ENCODE assay signal across 25 cellular contexts in genomic region chr3:125232394-125232793, GRCh38. TPM values are rescaled to one million over a fixed set of nuclear protein-coding genes. Genes with fewer than 3 reads are reported as not detected.
DNase-seq lines count a peak whose midpoint lies in the region; ATAC-seq, FAIRE-seq and TF ChIP-seq lines count a peak whose summit lies in the region.
"Had no signal": no experiment of that assay in that cellular context is flagged by ENCODE, and none has a peak within 500 bp of the region (broad histone marks: within the 10 kb centered on the region; RNA-seq: fewer than 3 reads in every experiment).

No MANE protein-coding gene starts in this region.

- H4K91ac ChIP-seq in mesenchymal stem cell (ENCODE audit: low read length): no peak overlapping the region

- peaks cover 29% of the 10 kb centered on the region for H3K4me1 Mint-ChIP-seq in activated CD8-positive, alpha-beta T cell treated with anti-CD3 and anti-CD28 coated beads for 36 hours (ENCODE audit: low read depth)
- no peaks in the 10 kb centered on the region for H3K4me1 Mint-ChIP-seq in activated CD8-positive, alpha-beta T cell treated with anti-CD3 and anti-CD28 coated beads, Interleukin-2, amount 10 ng/mL, durations not matched to agents 7 days and 5 days (ENCODE audit: low read depth)
- H3K4me1 Mint-ChIP-seq in activated naive CD8-positive, alpha-beta T cell treated with anti-CD3 and anti-CD28 coated beads, Interleukin-2, amount 50 U/mL, for 24 hours: peaks cover 23% of the 10 kb centered on the region

- TF ChIP-seq POLR2A in GM12891 (IDR thresholded peaks at IDR 0.05; ENCODE audit: low read depth, low read length) (no peak), transverse colon (IDR thresholded peaks at IDR 0.05) (no peak)

- no peak overlapping the region for H3K9ac ChIP-seq in mesenchymal stem cell (ENCODE audit: low read length)

- no peak overlapping the region for H3K18ac ChIP-seq in mesenchymal stem cell (ENCODE audit: low read depth in 1 of 2, low read length in 2 of 2)

- H3K27ac Mint-ChIP-seq in activated CD8-positive, alpha-beta T cell treated with anti-CD3 and anti-CD28 coated beads for 36 hours: peak overlapping the region; percentile 44
- no peak overlapping the region for H3K27ac Mint-ChIP-seq in activated CD8-positive, alpha-beta T cell treated with anti-CD3 and anti-CD28 coated beads, Interleukin-2, amount 10 ng/mL, durations not matched to agents 7 days and 5 days
- peak overlapping the region; percentile 34 for H3K27ac Mint-ChIP-seq in activated naive CD8-positive, alpha-beta T cell treated with anti-CD3 and anti-CD28 coated beads, Interleukin-2, amount 50 U/mL, for 24 hours
- H3K27ac Mint-ChIP-seq: activated CD4-positive, alpha-beta T cell treated with anti-CD3 and anti-CD28 coated beads, Interleukin-2, amount 10 ng/mL, durations not matched to agents 7 days and 5 days; CD8-positive, alpha-beta memory T cell; progenitor cell of endocrine pancreas had no signal

- no peak overlapping the region for H2BK5ac ChIP-seq in mesenchymal stem cell (ENCODE audit: low read depth, low read length, poor library complexity, severe bottlenecking)

- DNase-seq in activated CD8-positive, alpha-beta T cell treated with anti-CD3 and anti-CD28 coated beads for 36 hours: no peak
- no peak for DNase-seq in activated CD8-positive, alpha-beta T cell treated with anti-CD3 and anti-CD28 coated beads, Interleukin-2, amount 10 ng/mL, durations not matched to agents 7 days and 5 days
- DNase-seq in GM12891 (ENCODE audit: insufficient read length, low spot score): no peak
- DNase-seq in activated naive CD8-positive, alpha-beta T cell treated with anti-CD3 and anti-CD28 coated beads, Interleukin-2, amount 50 U/mL, for 24 hours: no peak
- no peak for DNase-seq in mesenchymal stem cell
- DNase-seq in transverse colon: no peak
- DNase-seq in GM13977 (ENCODE audit: low spot score): no peak
- DNase-seq: activated CD4-positive, alpha-beta T cell treated with anti-CD3 and anti-CD28 coated beads, Interleukin-2, amount 10 ng/mL, durations not matched to agents 7 days and 5 days; activated effector memory CD4-positive, alpha-beta T cell treated with Interleukin-2 at 50 U/mL for 16 hours; BE2C; CD8-positive, alpha-beta memory T cell; DMS153; effector CD4-positive, alpha-beta T cell; erythroblast; heart right ventricle; lower lobe of right lung; NCI-H1694; stimulated activated naive CD4-positive, alpha-beta T cell treated with Interleukin-2 at 50 U/mL for 16 hours had no signal

- H3K79me1 ChIP-seq in mesenchymal stem cell (replicated peaks; ENCODE audit: low read length, poor library complexity, severe bottlenecking): peaks cover 10% of the 10 kb centered on the region

- H2BK15ac ChIP-seq in mesenchymal stem cell (ENCODE audit: low read depth, poor library complexity, severe bottlenecking): no peak overlapping the region

- no peaks in the 10 kb centered on the region for H3K27me3 Mint-ChIP-seq in activated CD8-positive, alpha-beta T cell treated with anti-CD3 and anti-CD28 coated beads for 36 hours
- H3K27me3 Mint-ChIP-seq in activated CD8-positive, alpha-beta T cell treated with anti-CD3 and anti-CD28 coated beads, Interleukin-2, amount 10 ng/mL, durations not matched to agents 7 days and 5 days (ENCODE audit: low read depth): no peaks in the 10 kb centered on the region
- H3K27me3 Mint-ChIP-seq in activated naive CD8-positive, alpha-beta T cell treated with anti-CD3 and anti-CD28 coated beads, Interleukin-2, amount 50 U/mL, for 24 hours: no peaks in the 10 kb centered on the region
- H3K27me3 Mint-ChIP-seq: activated CD4-positive, alpha-beta T cell treated with anti-CD3 and anti-CD28 coated beads, Interleukin-2, amount 10 ng/mL, durations not matched to agents 7 days and 5 days; CD8-positive, alpha-beta memory T cell; progenitor cell of endocrine pancreas had no signal

- no peak for ATAC-seq in activated CD8-positive, alpha-beta T cell treated with anti-CD3 and anti-CD28 coated beads for 36 hours
- no peak for ATAC-seq in activated CD8-positive, alpha-beta T cell treated with anti-CD3 and anti-CD28 coated beads, Interleukin-2, amount 10 ng/mL, durations not matched to agents 7 days and 5 days
- ATAC-seq in activated naive CD8-positive, alpha-beta T cell treated with anti-CD3 and anti-CD28 coated beads, Interleukin-2, amount 50 U/mL, for 24 hours: no peak
- no peak for ATAC-seq in GM18502 (IDR thresholded peaks at IDR 0.05; ENCODE audit: poor library complexity, unreplicated experiment)
- ATAC-seq: heart right ventricle, lower lobe of right lung, sciatic nerve had no signal

- TF ChIP-seq EP300 in transverse colon (IDR thresholded peaks at IDR 0.05; ENCODE audit: low read depth): no peak

- H3K4me2 ChIP-seq in mesenchymal stem cell (ENCODE audit: low read length, poor library complexity, severe bottlenecking): no peak overlapping the region

- H3K27ac ChIP-seq in mesenchymal stem cell (ENCODE audit: low read length, poor library complexity, severe bottlenecking) (peak overlapping the region; percentile 10), transverse colon (no peak overlapping the region)
- H3K27ac ChIP-seq: heart right ventricle, lower lobe of right lung had no signal

- H4K8ac ChIP-seq in mesenchymal stem cell (ENCODE audit: low read length): no peak overlapping the region

- no peak for FAIRE-seq in GM12891 (lab: Jason Lieb, UNC)
- FAIRE-seq: A549, colon, H1 had no signal

- WGBS in mesenchymal stem cell: 97% methylated on average over 3 of the region's 3 CpGs
- 88 to 100% methylated on average over 2 to 3 of the region's 3 CpGs for WGBS in transverse colon (ENCODE audit: low coverage in 1 of 2), 2 donors

- H3K9me3 Mint-ChIP-seq in activated CD8-positive, alpha-beta T cell treated with anti-CD3 and anti-CD28 coated beads for 36 hours: peaks cover 3% of the 10 kb centered on the region
- H3K9me3 Mint-ChIP-seq in activated CD8-positive, alpha-beta T cell treated with anti-CD3 and anti-CD28 coated beads, Interleukin-2, amount 10 ng/mL, durations not matched to agents 7 days and 5 days (ENCODE audit: insufficient read depth): no peaks in the 10 kb centered on the region
- peaks cover 10% of the 10 kb centered on the region for H3K9me3 Mint-ChIP-seq in activated naive CD8-positive, alpha-beta T cell treated with anti-CD3 and anti-CD28 coated beads, Interleukin-2, amount 50 U/mL, for 24 hours
- H3K9me3 Mint-ChIP-seq: CD8-positive, alpha-beta memory T cell; neural crest cell had no signal

- no peak overlapping the region for H3K4me3 Mint-ChIP-seq in activated CD8-positive, alpha-beta T cell treated with anti-CD3 and anti-CD28 coated beads for 36 hours
- H3K4me3 Mint-ChIP-seq in activated CD8-positive, alpha-beta T cell treated with anti-CD3 and anti-CD28 coated beads, Interleukin-2, amount 10 ng/mL, durations not matched to agents 7 days and 5 days: no peak overlapping the region
- no peak overlapping the region for H3K4me3 Mint-ChIP-seq in activated naive CD8-positive, alpha-beta T cell treated with anti-CD3 and anti-CD28 coated beads, Interleukin-2, amount 50 U/mL, for 24 hours
- H3K4me3 Mint-ChIP-seq: activated CD4-positive, alpha-beta T cell treated with anti-CD3 and anti-CD28 coated beads, Interleukin-2, amount 10 ng/mL, durations not matched to agents 7 days and 5 days; CD8-positive, alpha-beta memory T cell; neural crest cell had no signal

- no peak overlapping the region for H2BK12ac ChIP-seq in mesenchymal stem cell (ENCODE audit: low read length in 2 of 2)

- TF ChIP-seq CTCF in activated CD8-positive, alpha-beta T cell treated with anti-CD3 and anti-CD28 coated beads for 36 hours (IDR thresholded peaks at IDR 0.05): no peak
- TF ChIP-seq CTCF in transverse colon (IDR thresholded peaks at IDR 0.05) (no peak), GM13977 (IDR thresholded peaks at IDR 0.05; ENCODE audit: extremely low read depth, insufficient read depth, missing control alignments) (no peak)

- H3K36me3 ChIP-seq in mesenchymal stem cell (ENCODE audit: control insufficient read depth in 1 of 2, insufficient read depth in 2 of 2, low read depth in 1 of 2, low read length in 2 of 2) (peaks cover 2 to 48% of the 10 kb centered on the region in 2 experiments), transverse colon (peaks cover 0 to 9% (median 0%) of the 10 kb centered on the region in 4 donors)

- H3K36me3 Mint-ChIP-seq in activated CD8-positive, alpha-beta T cell treated with anti-CD3 and anti-CD28 coated beads for 36 hours (ENCODE audit: low read depth): peaks cover 41% of the 10 kb centered on the region
- H3K36me3 Mint-ChIP-seq in activated CD8-positive, alpha-beta T cell treated with anti-CD3 and anti-CD28 coated beads, Interleukin-2, amount 10 ng/mL, durations not matched to agents 7 days and 5 days (ENCODE audit: low read depth): peaks cover 37% of the 10 kb centered on the region
- peaks cover 50% of the 10 kb centered on the region for H3K36me3 Mint-ChIP-seq in activated naive CD8-positive, alpha-beta T cell treated with anti-CD3 and anti-CD28 coated beads, Interleukin-2, amount 50 U/mL, for 24 hours (ENCODE audit: low read depth)

- POLR2A ChIA-PET in activated CD8-positive, alpha-beta T cell treated with anti-CD3 and anti-CD28 coated beads for 36 hours (lab: Charles Lee): no interaction called here
- POLR2A ChIA-PET in activated CD8-positive, alpha-beta T cell treated with anti-CD3 and anti-CD28 coated beads, Interleukin-2, amount 10 ng/mL, durations not matched to agents 7 days and 5 days (lab: Charles Lee): no interaction called here

- H3K27me3 ChIP-seq in mesenchymal stem cell (ENCODE audit: control insufficient read depth in 1 of 2, insufficient read depth in 1 of 2, low read length in 2 of 2) (no peaks in the 10 kb centered on the region), transverse colon (no peaks in the 10 kb centered on the region)
- H3K27me3 ChIP-seq: BE2C, heart right ventricle had no signal

- no peak overlapping the region for H3K4me3 ChIP-seq in mesenchymal stem cell (ENCODE audit: insufficient read depth in 1 of 2, low read depth in 1 of 2, low read length in 2 of 2)
- no peak overlapping the region for H3K4me3 ChIP-seq in transverse colon
- H3K4me3 ChIP-seq: A549, heart right ventricle, lower lobe of right lung had no signal

- H3K9me3 ChIP-seq in mesenchymal stem cell (ENCODE audit: control insufficient read depth, low read length) (no peaks in the 10 kb centered on the region), transverse colon (no peaks in the 10 kb centered on the region)
- H3K9me3 ChIP-seq: A549, BE2C, heart right ventricle, lower lobe of right lung had no signal

- in situ Hi-C loops in transverse colon (cut with MboI; ENCODE audit: low pct_ligation_motif_present in 1 of 4, low pct_unique_long_range_greater_than_20kb in 1 of 4, low sequenced_read_pairs in 3 of 4): no loop called here
- in situ Hi-C loops in GM13977 (cut with MboI; ENCODE audit: low pct_unique_long_range_greater_than_20kb, low sequenced_read_pairs, unreplicated experiment): no loop called here

- H2AFZ ChIP-seq in mesenchymal stem cell (ENCODE audit: low read depth, low read length): no peak overlapping the region

- CTCF ChIA-PET in activated CD8-positive, alpha-beta T cell treated with anti-CD3 and anti-CD28 coated beads for 36 hours (lab: Charles Lee): interaction anchor here (0.9 to 1.3 kb wide), 3 partner anchors 177 to 354 kb away, joined by 3 to 6 read pairs (median 3); no protein-coding TSS in a partner anchor
- CTCF ChIA-PET in activated CD8-positive, alpha-beta T cell treated with anti-CD3 and anti-CD28 coated beads, Interleukin-2, amount 10 ng/mL, durations not matched to agents 7 days and 5 days (lab: Charles Lee): interaction anchor here (0.6 kb wide), 1 partner anchor 242 kb away, joined by 3 read pairs; no protein-coding TSS in a partner anchor

- no peak overlapping the region for H3K14ac ChIP-seq in mesenchymal stem cell (ENCODE audit: low read length in 2 of 2)

- H3K4me1 ChIP-seq in mesenchymal stem cell (ENCODE audit: control insufficient read depth, insufficient read depth, low read depth, low read length) (peaks cover 2% of the 10 kb centered on the region), transverse colon (no peaks in the 10 kb centered on the region)
- H3K4me1 ChIP-seq: BE2C, heart right ventricle, lower lobe of right lung had no signal

- intact Hi-C loops in activated CD8-positive, alpha-beta T cell treated with anti-CD3 and anti-CD28 coated beads for 36 hours (cut with micrococcal nuclease): no loop called here
- intact Hi-C loops in transverse colon (cut with DNase I; ENCODE audit: low total_unique reads): no loop called here

- no peak overlapping the region for H3K4ac ChIP-seq in mesenchymal stem cell (ENCODE audit: low read depth in 1 of 2, low read length in 2 of 2)

- no peak overlapping the region for H2AK5ac ChIP-seq in mesenchymal stem cell (ENCODE audit: low read length, severe bottlenecking)

- no peak overlapping the region for H2BK120ac ChIP-seq in mesenchymal stem cell (ENCODE audit: low read depth, low read length)

- H3K23ac ChIP-seq in mesenchymal stem cell (ENCODE audit: low read length in 2 of 2): no peak overlapping the region

RNA-seq across cellular contexts. Expression of gene SLC12A8, which starts 19.8 kb away (rescaled TPM):
- 1 to 10 TPM; 1.1 to 1.6 TPM for total RNA-seq in activated CD8-positive, alpha-beta T cell treated with anti-CD3 and anti-CD28 coated beads for 36 hours
- total RNA-seq in activated CD8-positive, alpha-beta T cell treated with anti-CD3 and anti-CD28 coated beads, Interleukin-2, amount 10 ng/mL, durations not matched to agents 7 days and 5 days: under 1 TPM; 0.45 to 0.50 TPM
- polyA plus RNA-seq in GM12891 (2012; ENCODE audit: low read depth, missing spikeins): 76.4 TPM
- 61.3 TPM for polyA plus RNA-seq in mesenchymal stem cell (2013, experiment 1 of 2)
- polyA plus RNA-seq in mesenchymal stem cell (2013, experiment 2 of 2): 60.4 TPM
- 10 to 100 TPM in 1 of 4 donors, 1 to 10 TPM in 3; 5.4 to 10.5 (median 6.8) TPM for total RNA-seq in transverse colon
- polyA plus RNA-seq: CD8-positive, alpha-beta memory T cell had no signal
